In genomic region chr14:97301931-97302559, GRCh38 we compare ENCODE assay signal across 1 cellular context.
TF ChIP-seq lines count a peak whose summit lies in the region.

No MANE protein-coding gene starts in this region.

TF ChIP-seq in WTC11, 78 proteins besides CTCF, POLR2A, EP300 and RAD21 (continued from another document):
- TF ChIP-seq ARID4B (CRISPR knock-in tag; IDR thresholded peaks at IDR 0.05; ENCODE audit: borderline replicate concordance), result no peak
- TF ChIP-seq ERG (CRISPR knock-in tag; IDR thresholded peaks at IDR 0.05), result no peak
- TF ChIP-seq ZMAT4 (CRISPR knock-in tag; IDR thresholded peaks at IDR 0.05), result no peak
- no peak for TF ChIP-seq RELA (CRISPR knock-in tag; IDR thresholded peaks at IDR 0.05; ENCODE audit: borderline replicate concordance)
- TF ChIP-seq NFE2L1 (CRISPR knock-in tag; IDR thresholded peaks at IDR 0.05), result no peak
- no peak for TF ChIP-seq PREB (CRISPR knock-in tag; IDR thresholded peaks at IDR 0.05; ENCODE audit: borderline replicate concordance)
- TF ChIP-seq ZNF416 (CRISPR knock-in tag; IDR thresholded peaks at IDR 0.05), result no peak
- no peak for TF ChIP-seq ZNF121 (CRISPR knock-in tag; IDR thresholded peaks at IDR 0.05)
- TF ChIP-seq SMAD4 (CRISPR knock-in tag; IDR thresholded peaks at IDR 0.05), result no peak
- TF ChIP-seq ZNF423 (CRISPR knock-in tag; IDR thresholded peaks at IDR 0.05), result no peak
- TF ChIP-seq ZNF138 (CRISPR knock-in tag; conservative IDR thresholded peaks at IDR 0.05), result no peak
